ENCODE assay signal across 21 cellular contexts in the genomic region with DNA sequence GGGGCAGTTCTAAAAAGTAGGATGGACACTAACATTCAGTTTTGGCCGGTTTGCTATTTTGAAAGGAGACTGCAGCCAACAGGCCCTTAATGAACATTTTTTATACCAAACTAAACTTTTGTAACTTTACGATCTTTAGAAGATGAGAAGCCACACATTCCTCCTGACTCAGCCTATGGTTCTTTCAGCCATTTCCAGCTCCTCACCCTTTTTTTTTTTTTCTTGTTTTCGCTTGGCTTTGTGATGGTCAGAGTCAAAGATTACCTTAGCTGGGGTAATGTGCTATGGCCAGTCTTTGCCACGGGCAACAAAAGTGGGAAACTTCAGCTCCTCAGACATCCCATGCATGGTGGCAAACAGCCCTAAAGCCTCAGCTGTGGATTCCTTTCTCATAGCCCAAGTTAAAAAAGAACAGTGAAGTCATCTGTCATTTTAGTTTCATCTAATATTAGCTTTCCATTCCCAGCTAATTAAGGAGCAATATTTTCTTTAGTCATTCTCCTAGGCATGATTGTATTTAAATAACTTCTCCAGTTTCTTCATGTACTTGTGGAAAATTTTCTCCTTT.
DNase-seq lines count a peak whose midpoint lies in the region; ATAC-seq, FAIRE-seq and TF ChIP-seq lines count a peak whose summit lies in the region.
"Had no signal": no experiment of that assay in that cellular context is flagged by ENCODE, and none has a peak within 500 bp of the region (broad histone marks: within the 10 kb centered on the region; RNA-seq: fewer than 3 reads in every experiment).

No MANE protein-coding gene starts in this region.

- peak overlapping the region; percentile 39 for H3K4me2 ChIP-seq in astrocyte (ENCODE audit: low read length)

- H4K20me1 ChIP-seq in astrocyte (ENCODE audit: insufficient read depth, low read length) = no peaks in the 10 kb centered on the region

- H3K27me3 Mint-ChIP-seq in astrocyte (ENCODE audit: low read depth, unreplicated experiment) = no peaks in the 10 kb centered on the region
- H3K27me3 Mint-ChIP-seq: effector memory CD8-positive, alpha-beta T cell had no signal

- H3K36me3 Mint-ChIP-seq in astrocyte (ENCODE audit: low read depth, unreplicated experiment) = no peaks in the 10 kb centered on the region

- no peaks in the 10 kb centered on the region for H3K36me3 ChIP-seq in astrocyte (ENCODE audit: insufficient read depth, low read length)
- H3K36me3 ChIP-seq: right atrium auricular region had no signal

- H2AFZ ChIP-seq in astrocyte (ENCODE audit: low read depth, low read length) = peak overlapping the region; percentile 37

- no peak for TF ChIP-seq CTCF in astrocyte (IDR thresholded peaks at IDR 0.05; ENCODE audit: insufficient read depth, low read depth, low read length)

- no peak overlapping the region for H3K4me3 Mint-ChIP-seq in astrocyte (ENCODE audit: unreplicated experiment)
- H3K4me3 Mint-ChIP-seq: effector memory CD8-positive, alpha-beta T cell had no signal

- peak overlapping the region; percentile 98 for H3K27ac Mint-ChIP-seq in astrocyte (ENCODE audit: unreplicated experiment)
- H3K27ac Mint-ChIP-seq: effector memory CD8-positive, alpha-beta T cell had no signal

- no peak overlapping the region for H3K4me3 ChIP-seq in astrocyte (ENCODE audit: insufficient read depth, low read depth, low read length)
- H3K4me3 ChIP-seq: right atrium auricular region, testis had no signal

- H3K9ac ChIP-seq in astrocyte (ENCODE audit: low read length) = no peak overlapping the region

- H3K27me3 ChIP-seq in astrocyte (ENCODE audit: insufficient read depth, low read length) = no peaks in the 10 kb centered on the region
- H3K27me3 ChIP-seq: right atrium auricular region, testis had no signal

- no peaks in the 10 kb centered on the region for H3K9me3 ChIP-seq in astrocyte (ENCODE audit: insufficient read depth, low read depth, low read length)
- H3K9me3 ChIP-seq: right atrium auricular region, testis had no signal

- H3K27ac ChIP-seq in astrocyte (ENCODE audit: low read depth, low read length) = peak overlapping the region; percentile 51
- H3K27ac ChIP-seq: HL-60, right atrium auricular region, testis had no signal

- FAIRE-seq in astrocyte (lab: Jason Lieb, UNC) = no peak
- FAIRE-seq: GM18507 had no signal

- peaks cover 23% of the 10 kb centered on the region for H3K4me1 Mint-ChIP-seq in astrocyte (ENCODE audit: low read depth, unreplicated experiment)

- H3K79me2 ChIP-seq in astrocyte (ENCODE audit: insufficient read depth, low read length) = no peaks in the 10 kb centered on the region

- DNase-seq in left ventricle myocardium superior = no peak
- no peak for DNase-seq in left cardiac atrium
- DNase-seq in astrocyte (ENCODE audit: low read depth) = peak; percentile 64
- DNase-seq in glomerular visceral epithelial cell (ENCODE audit: extremely low spot score) = peak; percentile 25
- DNase-seq in mucosa of gallbladder (ENCODE audit: low spot score) = no peak
- DNase-seq in HUDEP-2 (lab: John Stamatoyannopoulos, UW; ENCODE audit: unreplicated experiment in 76 of 76) = no peak
- DNase-seq in OCI-M2 (lab: John Stamatoyannopoulos, UW; ENCODE audit: unreplicated experiment) = no peak
- DNase-seq: activated CD4-positive, alpha-beta T cell treated with anti-CD3 and anti-CD28 coated beads for 48 hours; activated naive CD4-positive, alpha-beta T cell treated with anti-CD3 and anti-CD28 coated beads, Interleukin-2, amount 50 U/mL, for 16 hours; activated T-cell treated with anti-CD3 and anti-CD28 coated beads for 4 hours; effector memory CD8-positive, alpha-beta T cell; NCI-H1436; SHP77 treated with DMSO at 0.1 percent for 48 hours; stimulated activated CD4-positive, alpha-beta T cell treated with anti-CD3 and anti-CD28 coated beads, Interleukin-4, amount 100 ng/mL, for 1 hour; stimulated activated CD8-positive, alpha-beta memory T cell treated with anti-CD3 and anti-CD28 coated beads, Interleukin-4, amount 100 ng/mL, for 48 hours; T-helper 9 cell; testis had no signal

- peak; percentile 56 for ATAC-seq in left ventricle myocardium superior
- ATAC-seq in left cardiac atrium = no peak
- no peak for ATAC-seq in HG03457 (IDR thresholded peaks at IDR 0.05; ENCODE audit: unreplicated experiment)
- ATAC-seq: effector memory CD8-positive, alpha-beta T cell had no signal

- H3K4me1 ChIP-seq in astrocyte (ENCODE audit: insufficient read depth, low read length) = peaks cover 15% of the 10 kb centered on the region
- H3K4me1 ChIP-seq: right atrium auricular region, testis had no signal

- intact Hi-C loops in left ventricle myocardium superior (cut with micrococcal nuclease) = no loop called here
- intact Hi-C loops in left cardiac atrium (cut with DNase I) = no loop called here

- H3K9me3 Mint-ChIP-seq in astrocyte (ENCODE audit: unreplicated experiment) = no peaks in the 10 kb centered on the region

Comparison
In these comparisons a context has a peak if more than half of its experiments do, and no peak if none do; other contexts are left out.
1. DNase-seq: peak in astrocyte (single experiment) and glomerular visceral epithelial cell (single experiment); none in left ventricle myocardium superior (single experiment), left cardiac atrium (single experiment), mucosa of gallbladder (single experiment), HUDEP-2 (0 of 76) and OCI-M2 (single experiment).